In the genomic region with DNA sequence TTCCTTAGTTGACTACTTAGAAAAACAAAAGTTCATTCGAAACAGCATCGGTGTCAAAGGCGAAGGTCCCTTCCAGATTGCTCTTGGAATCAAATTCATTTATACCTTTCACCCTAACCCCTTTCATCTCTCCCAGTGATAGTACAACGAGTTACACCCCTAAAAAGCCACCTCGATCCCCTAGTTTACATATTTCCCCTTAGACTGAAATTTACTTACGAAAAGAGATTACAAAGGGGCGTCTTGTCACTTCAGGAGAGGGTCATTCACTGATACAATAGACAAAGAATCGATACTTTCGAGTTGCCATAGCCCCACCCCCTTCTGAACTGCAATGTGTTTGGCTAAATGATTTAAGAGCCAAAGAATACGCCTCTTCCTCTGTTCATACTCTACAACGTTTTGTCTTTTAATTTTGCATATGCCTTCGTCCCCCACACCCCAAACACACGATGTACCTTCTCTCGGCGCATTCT, we compare ENCODE assay signal across 8 cellular contexts.
DNase-seq lines count a peak whose midpoint lies in the region; ATAC-seq, FAIRE-seq and TF ChIP-seq lines count a peak whose summit lies in the region.

No MANE protein-coding gene starts in this region.

- H3K79me2 ChIP-seq in PC-3 (ENCODE audit: low read length) = peaks cover 42% of the 10 kb centered on the region

- H3K9me3 Mint-ChIP-seq in activated naive CD4-positive, alpha-beta T cell treated with anti-CD3 and anti-CD28 coated beads, Interleukin-2, amount 10 ng/mL, durations not matched to agents 7 days and 5 days = no peaks in the 10 kb centered on the region

- POLR2A ChIA-PET in PC-3 (lab: Charles Lee; ENCODE audit: unreplicated experiment) = no interaction called here

- H4K20me1 ChIP-seq in PC-3 (ENCODE audit: low read length) = peaks cover 9% of the 10 kb centered on the region

- TF ChIP-seq CTCF in PC-3 (conservative IDR thresholded peaks at IDR 0.05; ENCODE audit: low read depth, low read length) (no peak), epithelial cell of proximal tubule (conservative IDR thresholded peaks at IDR 0.05; ENCODE audit: low read depth, low read length) (no peak)

- intact Hi-C loops in PC-3 (cut with micrococcal nuclease) = no loop called here

- H3K4me1 ChIP-seq in PC-3 (ENCODE audit: insufficient read depth, low read length) (peaks cover 38% of the 10 kb centered on the region), skeletal muscle tissue (ENCODE audit: control insufficient read depth in 3 of 3, insufficient read depth in 3 of 3, low read length in 3 of 3) (peaks cover 3 to 19% (median 15%) of the 10 kb centered on the region in 3 donors)

- peak overlapping the region; percentile 88 for H2AFZ ChIP-seq in PC-3 (ENCODE audit: low read length)

- H3K9ac ChIP-seq in PC-3 (ENCODE audit: low read length) (peak overlapping the region; percentile 88), skeletal muscle tissue (ENCODE audit: low read depth in 1 of 3, low read length in 3 of 3) (peak overlapping the region; percentile 26 to 76 (median 61))

- peaks cover 13% of the 10 kb centered on the region; the same call in 1 of the 2 replicates for H3K36me3 ChIP-seq in PC-3 (ENCODE audit: low read depth, low read length)
- no peaks in the 10 kb centered on the region for H3K36me3 ChIP-seq in skeletal muscle tissue (ENCODE audit: control insufficient read depth in 3 of 3, insufficient read depth in 3 of 3, low read length in 3 of 3)

- BruUV-seq in PC-3 (replicated peaks; lab: Mats Ljungman, UMichigan) = no TSS peak

- H3K27me3 ChIP-seq in PC-3 (ENCODE audit: low read length) (no peaks in the 10 kb centered on the region), skeletal muscle tissue (ENCODE audit: control insufficient read depth in 3 of 3, insufficient read depth in 3 of 3, low read length in 3 of 3) (peaks cover 4 to 18% (median 8%) of the 10 kb centered on the region in 3 donors)

- CTCF ChIA-PET in activated naive CD4-positive, alpha-beta T cell treated with anti-CD3 and anti-CD28 coated beads, Interleukin-2, amount 10 ng/mL, durations not matched to agents 7 days and 5 days (lab: Charles Lee) = no interaction called here
- CTCF ChIA-PET in PC-3 (lab: Charles Lee) = no interaction called here

- peaks cover 65% of the 10 kb centered on the region for H3K27me3 Mint-ChIP-seq in activated naive CD4-positive, alpha-beta T cell treated with anti-CD3 and anti-CD28 coated beads, Interleukin-2, amount 10 ng/mL, durations not matched to agents 7 days and 5 days

- H3K4me3 ChIP-seq in PC-3 (ENCODE audit: low read length) (peak overlapping the region; percentile 96), epithelial cell of proximal tubule (ENCODE audit: low read depth, low read length) (peak overlapping the region; percentile 69), skeletal muscle tissue (ENCODE audit: low read length in 3 of 3) (peak overlapping the region; percentile 64 to 70 (median 70))

- H3K36me3 Mint-ChIP-seq in activated naive CD4-positive, alpha-beta T cell treated with anti-CD3 and anti-CD28 coated beads, Interleukin-2, amount 10 ng/mL, durations not matched to agents 7 days and 5 days = no peaks in the 10 kb centered on the region

- peak; percentile 33 for DNase-seq in activated naive CD4-positive, alpha-beta T cell treated with anti-CD3 and anti-CD28 coated beads, Interleukin-2, amount 10 ng/mL, durations not matched to agents 7 days and 5 days
- DNase-seq in activated naive CD4-positive, alpha-beta T cell treated with Interleukin-2 at 50 U/mL for 16 hours = no peak
- DNase-seq in PC-3 = peak; percentile 21
- DNase-seq in epithelial cell of proximal tubule (ENCODE audit: low read depth) = no peak
- no peak for DNase-seq in HTR-8/SVneo (ENCODE audit: insufficient read length, low spot score)
- DNase-seq in stimulated activated CD4-positive, alpha-beta T cell treated with anti-CD3 and anti-CD28 coated beads, Interleukin-4, amount 100 ng/mL, for 4 hours = no peak

- ATAC-seq in PC-3 (no peak), HG02759 (IDR thresholded peaks at IDR 0.05; ENCODE audit: unreplicated experiment) (no peak)

- H3F3A ChIP-seq in PC-3 (ENCODE audit: low read length, unreplicated experiment) = no peaks in the 10 kb centered on the region

- H3K4me3 Mint-ChIP-seq in activated naive CD4-positive, alpha-beta T cell treated with anti-CD3 and anti-CD28 coated beads, Interleukin-2, amount 10 ng/mL, durations not matched to agents 7 days and 5 days = peak overlapping the region; percentile 93

- peak overlapping the region; percentile 90 for H3K4me2 ChIP-seq in PC-3 (ENCODE audit: low read length)

- H3K27ac ChIP-seq in PC-3 (ENCODE audit: low read length) (peak overlapping the region; percentile 78), skeletal muscle tissue (ENCODE audit: low read depth, low read length) (peak overlapping the region; percentile 70)

- H3K4me1 Mint-ChIP-seq in activated naive CD4-positive, alpha-beta T cell treated with anti-CD3 and anti-CD28 coated beads, Interleukin-2, amount 10 ng/mL, durations not matched to agents 7 days and 5 days = peaks cover 27% of the 10 kb centered on the region

- no peaks in the 10 kb centered on the region for H3K9me3 ChIP-seq in PC-3 (ENCODE audit: low read length)
- H3K9me3 ChIP-seq in skeletal muscle tissue (ENCODE audit: control insufficient read depth in 3 of 3, low read length in 3 of 3) = no peaks in the 10 kb centered on the region

- peak overlapping the region; percentile 96 for H3K27ac Mint-ChIP-seq in activated naive CD4-positive, alpha-beta T cell treated with anti-CD3 and anti-CD28 coated beads, Interleukin-2, amount 10 ng/mL, durations not matched to agents 7 days and 5 days

- H3K9me2 ChIP-seq in PC-3 (replicated peaks; ENCODE audit: low read length) = no peaks in the 10 kb centered on the region

- no peak for FAIRE-seq in HTR-8/SVneo (lab: Jason Lieb, UNC)

Comparison
In these comparisons a context has a peak if more than half of its experiments do, and no peak if none do; other contexts are left out.
1. DNase-seq: peak in activated naive CD4-positive, alpha-beta T cell treated with anti-CD3 and anti-CD28 coated beads, Interleukin-2, amount 10 ng/mL, durations not matched to agents 7 days and 5 days (single experiment) and PC-3 (single experiment); none in activated naive CD4-positive, alpha-beta T cell treated with Interleukin-2 at 50 U/mL for 16 hours (single experiment), epithelial cell of proximal tubule (single experiment), HTR-8/SVneo (single experiment) and stimulated activated CD4-positive, alpha-beta T cell treated with anti-CD3 and anti-CD28 coated beads, Interleukin-4, amount 100 ng/mL, for 4 hours (0 of 2).
2. Peak in every context shown above with its lines, with median percentiles within 50 percentile points of each other: H3K4me3 ChIP-seq.